ENCODE assay signal across 29 cellular contexts in genomic region chr7:101659706-101660105, GRCh38. TPM values are rescaled to one million over a fixed set of nuclear protein-coding genes. Genes with fewer than 3 reads are reported as not detected.
"Had no signal": no experiment of that assay in that cellular context is flagged by ENCODE, and none has a peak within 500 bp of the region (broad histone marks: within the 10 kb centered on the region; RNA-seq: fewer than 3 reads in every experiment).

No MANE protein-coding gene starts in this region.

- H3K4me3 ChIP-seq: adrenal gland, cardiac muscle cell, Peyer's patch, SJSA1 had no signal

- DNase-seq: activated CD4-positive, alpha-beta T cell treated with anti-CD3 and anti-CD28 coated beads for 48 hours; activated CD4-positive, alpha-beta T cell treated with anti-CD3 and anti-CD28 coated beads, Interleukin-2, amount 50 U/mL, for 4 hours; activated CD4-positive, CD25-positive, alpha-beta regulatory T cell treated with anti-CD3 and anti-CD28 coated beads, Interleukin-2, amount 50 U/mL, for 72 hours; activated CD8-positive, alpha-beta memory T cell treated with anti-CD3 and anti-CD28 coated beads, Interleukin-2, amount 50 U/mL, for 48 hours; activated CD8-positive, alpha-beta T cell treated with anti-CD3 and anti-CD28 coated beads, Interleukin-2, amount 10 ng/mL, durations not matched to agents 7 days and 5 days; activated naive CD4-positive, alpha-beta T cell treated with anti-CD3 and anti-CD28 coated beads, Interleukin-2, amount 50 U/mL, for 16 hours; activated naive CD8-positive, alpha-beta T cell treated with anti-CD3 and anti-CD28 coated beads, Interleukin-2, amount 10 ng/mL, durations not matched to agents 7 days and 5 days; activated T-cell treated with anti-CD3 and anti-CD28 coated beads, Interleukin-2, amount 50 U/mL, for 1 hour; adrenal gland; aorta; KG1; NCI-H1092; NCI-H1930; NCI-H2107; NCI-H2171 treated with DMSO at 0.1 percent for 48 hours; NCI-H226; NCI-H510A; NCI-H526 treated with DMSO at 0.1 percent for 48 hours; NK-92 treated with Interleukin-12 subunit alpha and Interleukin-12 subunit beta, amount 100 ng/mL, for 24 hours; Peyer's patch; Right ventricle myocardium superior; T-helper 17 cell; T-helper 9 cell had no signal

- H3K9me3 ChIP-seq: adrenal gland, Peyer's patch, SJSA1 had no signal

- H3K27ac Mint-ChIP-seq: activated CD8-positive, alpha-beta T cell treated with anti-CD3 and anti-CD28 coated beads, Interleukin-2, amount 10 ng/mL, durations not matched to agents 7 days and 5 days; activated naive CD8-positive, alpha-beta T cell treated with anti-CD3 and anti-CD28 coated beads, Interleukin-2, amount 10 ng/mL, durations not matched to agents 7 days and 5 days; brain; T-helper 17 cell; WTC11 had no signal

- H3K36me3 Mint-ChIP-seq: activated naive CD8-positive, alpha-beta T cell treated with anti-CD3 and anti-CD28 coated beads, Interleukin-2, amount 10 ng/mL, durations not matched to agents 7 days and 5 days; brain had no signal

- H3K36me3 ChIP-seq: adrenal gland, cardiac muscle cell, Peyer's patch, SJSA1 had no signal

- H3K27ac ChIP-seq: adrenal gland, cardiac muscle cell, Peyer's patch, RWPE1, SJSA1 had no signal

- H3K4me3 Mint-ChIP-seq: activated CD8-positive, alpha-beta T cell treated with anti-CD3 and anti-CD28 coated beads, Interleukin-2, amount 10 ng/mL, durations not matched to agents 7 days and 5 days; activated naive CD8-positive, alpha-beta T cell treated with anti-CD3 and anti-CD28 coated beads, Interleukin-2, amount 10 ng/mL, durations not matched to agents 7 days and 5 days; brain; T-helper 17 cell; WTC11 had no signal

- H3K4me1 ChIP-seq: adrenal gland, Peyer's patch had no signal

- H3K27me3 ChIP-seq: adrenal gland, cardiac muscle cell, Peyer's patch had no signal

- H3K4me1 Mint-ChIP-seq: activated naive CD8-positive, alpha-beta T cell treated with anti-CD3 and anti-CD28 coated beads, Interleukin-2, amount 10 ng/mL, durations not matched to agents 7 days and 5 days; T-helper 17 cell had no signal

- ATAC-seq: activated CD8-positive, alpha-beta T cell treated with anti-CD3 and anti-CD28 coated beads, Interleukin-2, amount 10 ng/mL, durations not matched to agents 7 days and 5 days; T-helper 17 cell; WTC11 had no signal

RNA-seq across cellular contexts. Expression of gene MYL10, which starts 30.6 kb away (rescaled TPM):
- total RNA-seq: activated CD8-positive, alpha-beta T cell treated with anti-CD3 and anti-CD28 coated beads, Interleukin-2, amount 10 ng/mL, durations not matched to agents 7 days and 5 days; activated naive CD8-positive, alpha-beta T cell treated with anti-CD3 and anti-CD28 coated beads, Interleukin-2, amount 10 ng/mL, durations not matched to agents 7 days and 5 days; adrenal gland; aorta; cardiac muscle cell; MCF 10A; Peyer's patch; Right ventricle myocardium superior; SJSA1; T-helper 17 cell; WTC11 had no signal
- polyA plus RNA-seq: adrenal gland, aorta, cardiac muscle cell had no signal
